ENCODE assay signal across 10 cellular contexts in genomic region chr3:73727117-73727802, GRCh38.
DNase-seq lines count a peak whose midpoint lies in the region; ATAC-seq and TF ChIP-seq lines count a peak whose summit lies in the region.
"Had no signal": no experiment of that assay in that cellular context is flagged by ENCODE, and none has a peak within 500 bp of the region (broad histone marks: within the 10 kb centered on the region; RNA-seq: fewer than 3 reads in every experiment).

No MANE protein-coding gene starts in this region.

- no peaks in the 10 kb centered on the region for H3K27me3 ChIP-seq in ACC112 (ENCODE audit: insufficient read depth, low read length)
- no peaks in the 10 kb centered on the region for H3K27me3 ChIP-seq in SJSA1 (replicated peaks)
- no peaks in the 10 kb centered on the region for H3K27me3 ChIP-seq in neural cell (ENCODE audit: insufficient read depth, low read depth, low read length)

- no peaks in the 10 kb centered on the region for H3K9me2 ChIP-seq in neural cell (ENCODE audit: insufficient read depth, low read length)

- no peak for ATAC-seq in stimulated activated naive CD8-positive, alpha-beta T cell treated with anti-CD3 and anti-CD28 coated beads, Interleukin-15, Interleukin-2, amounts not matched to agents 100 U/mL and 50 U/mL, for 24 hours
- ATAC-seq in HG03432 (IDR thresholded peaks at IDR 0.05; ENCODE audit: unreplicated experiment) (no peak), GM21381 (IDR thresholded peaks at IDR 0.05; ENCODE audit: unreplicated experiment) (no peak)

- H3K79me2 ChIP-seq in ACC112 (ENCODE audit: control insufficient read depth, insufficient read depth, low read length, unreplicated experiment) (no peaks in the 10 kb centered on the region), neural cell (replicated peaks; ENCODE audit: insufficient read depth, low read length) (no peaks in the 10 kb centered on the region)

- TF ChIP-seq RAD21 in neural cell (conservative IDR thresholded peaks at IDR 0.05) = no peak

- H3K36me3 ChIP-seq in ACC112 (ENCODE audit: insufficient read depth, low read length) (no peaks in the 10 kb centered on the region), SJSA1 (no peaks in the 10 kb centered on the region), neural cell (ENCODE audit: insufficient read depth, low read length) (no peaks in the 10 kb centered on the region)

- H3K9me3 ChIP-seq in SJSA1 (replicated peaks) = no peaks in the 10 kb centered on the region
- no peaks in the 10 kb centered on the region for H3K9me3 ChIP-seq in neural cell (ENCODE audit: low read length)

- peak overlapping the region; percentile 38 for H3K9ac ChIP-seq in neural cell (ENCODE audit: low read length)

- H4K20me1 ChIP-seq in neural cell (ENCODE audit: insufficient read depth) = no peaks in the 10 kb centered on the region

- peak; percentile 43 for TF ChIP-seq EP300 in neural cell (conservative IDR thresholded peaks at IDR 0.05; ENCODE audit: poor library complexity, severe bottlenecking)

- TF ChIP-seq CTCF in fibroblast of pulmonary artery (IDR thresholded peaks at IDR 0.05; ENCODE audit: low read length, missing control alignments) (no peak), neural cell (IDR thresholded peaks at IDR 0.05; ENCODE audit: poor library complexity, severe bottlenecking) (no peak)

- H3K4me2 ChIP-seq in neural cell (ENCODE audit: low read length) = peak overlapping the region; percentile 34

- peak overlapping the region; percentile 65 for H2AFZ ChIP-seq in ACC112 (ENCODE audit: low read length, unreplicated experiment)
- peak overlapping the region; percentile 35 for H2AFZ ChIP-seq in neural cell (ENCODE audit: low read depth, low read length)

- H3K4me3 ChIP-seq in ACC112 (ENCODE audit: low read depth, low read length) = peak overlapping the region; percentile 7; the same call in 1 of the 2 replicates
- H3K4me3 ChIP-seq in SJSA1 = no peak overlapping the region
- H3K4me3 ChIP-seq in fibroblast of pulmonary artery (replicated peaks; ENCODE audit: low read depth, low read length) = no peak overlapping the region
- peak overlapping the region; percentile 35 for H3K4me3 ChIP-seq in neural cell (ENCODE audit: low read length)

- H3F3A ChIP-seq in neural cell (ENCODE audit: insufficient read depth, low read length, poor library complexity, severe bottlenecking) = peaks cover 6% of the 10 kb centered on the region

- H3K27ac ChIP-seq in ACC112 (ENCODE audit: low read depth, low read length) = peak overlapping the region; percentile 63
- H3K27ac ChIP-seq in SJSA1 = peak overlapping the region; percentile 71
- H3K27ac ChIP-seq in neural cell (ENCODE audit: low read length) = peak overlapping the region; percentile 68
- H3K27ac ChIP-seq in substantia nigra (ENCODE audit: low read depth, low read length, poor library complexity, severe bottlenecking) = no peak overlapping the region

- DNase-seq in SJSA1 (ENCODE audit: low read depth in 1 of 2, low spot score in 2 of 2) (peak; percentile 43 to 57), fibroblast of pulmonary artery (ENCODE audit: low read depth) (peak; percentile 94), substantia nigra (lab: John Stamatoyannopoulos, UW) (no peak)
- no peak for DNase-seq in stimulated activated naive CD8-positive, alpha-beta T cell treated with anti-CD3 and anti-CD28 coated beads, Interleukin-15, Interleukin-2, amounts not matched to agents 100 U/mL and 50 U/mL, for 24 hours
- DNase-seq: effector memory CD4-positive, alpha-beta T cell; NCI-H526 had no signal

- H3K4me1 ChIP-seq in ACC112 (ENCODE audit: control insufficient read depth, insufficient read depth, low read length, unreplicated experiment) (peaks cover 22% of the 10 kb centered on the region), SJSA1 (replicated peaks) (peaks cover 19% of the 10 kb centered on the region)

TF ChIP-seq in neural cell, 6 proteins besides CTCF, POLR2A, EP300 and RAD21:
- TF ChIP-seq MXI1 (conservative IDR thresholded peaks at IDR 0.05; ENCODE audit: poor library complexity, severe bottlenecking) (no peak), EZH2 (IDR thresholded peaks at IDR 0.05; ENCODE audit: borderline replicate concordance, insufficient read depth, low read length, poor library complexity, severe bottlenecking) (no peak), TAF1 (IDR thresholded peaks at IDR 0.05; ENCODE audit: low read depth) (peak; percentile 58), SMC3 (conservative IDR thresholded peaks at IDR 0.05; ENCODE audit: poor library complexity) (no peak), POLR2AphosphoS5 (IDR thresholded peaks at IDR 0.05) (peak; percentile 73)
- TF ChIP-seq, protein P1, sequence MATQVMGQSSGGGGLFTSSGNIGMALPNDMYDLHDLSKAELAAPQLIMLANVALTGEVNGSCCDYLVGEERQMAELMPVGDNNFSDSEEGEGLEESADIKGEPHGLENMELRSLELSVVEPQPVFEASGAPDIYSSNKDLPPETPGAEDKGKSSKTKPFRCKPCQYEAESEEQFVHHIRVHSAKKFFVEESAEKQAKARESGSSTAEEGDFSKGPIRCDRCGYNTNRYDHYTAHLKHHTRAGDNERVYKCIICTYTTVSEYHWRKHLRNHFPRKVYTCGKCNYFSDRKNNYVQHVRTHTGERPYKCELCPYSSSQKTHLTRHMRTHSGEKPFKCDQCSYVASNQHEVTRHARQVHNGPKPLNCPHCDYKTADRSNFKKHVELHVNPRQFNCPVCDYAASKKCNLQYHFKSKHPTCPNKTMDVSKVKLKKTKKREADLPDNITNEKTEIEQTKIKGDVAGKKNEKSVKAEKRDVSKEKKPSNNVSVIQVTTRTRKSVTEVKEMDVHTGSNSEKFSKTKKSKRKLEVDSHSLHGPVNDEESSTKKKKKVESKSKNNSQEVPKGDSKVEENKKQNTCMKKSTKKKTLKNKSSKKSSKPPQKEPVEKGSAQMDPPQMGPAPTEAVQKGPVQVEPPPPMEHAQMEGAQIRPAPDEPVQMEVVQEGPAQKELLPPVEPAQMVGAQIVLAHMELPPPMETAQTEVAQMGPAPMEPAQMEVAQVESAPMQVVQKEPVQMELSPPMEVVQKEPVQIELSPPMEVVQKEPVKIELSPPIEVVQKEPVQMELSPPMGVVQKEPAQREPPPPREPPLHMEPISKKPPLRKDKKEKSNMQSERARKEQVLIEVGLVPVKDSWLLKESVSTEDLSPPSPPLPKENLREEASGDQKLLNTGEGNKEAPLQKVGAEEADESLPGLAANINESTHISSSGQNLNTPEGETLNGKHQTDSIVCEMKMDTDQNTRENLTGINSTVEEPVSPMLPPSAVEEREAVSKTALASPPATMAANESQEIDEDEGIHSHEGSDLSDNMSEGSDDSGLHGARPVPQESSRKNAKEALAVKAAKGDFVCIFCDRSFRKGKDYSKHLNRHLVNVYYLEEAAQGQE (IDR thresholded peaks at IDR 0.05; ENCODE audit: borderline replicate concordance) = peak; percentile 100
TF ChIP-seq in neural cell: peak in this region for 3.

Comparison
In these comparisons a context has a peak if more than half of its experiments do, and no peak if none do; other contexts are left out.
1. H3K4me3 ChIP-seq: peak in ACC112 (single experiment) and neural cell (single experiment); none in SJSA1 (single experiment) and fibroblast of pulmonary artery (single experiment).
2. DNase-seq: peak in SJSA1 (2 of 2) and fibroblast of pulmonary artery (single experiment); none in stimulated activated naive CD8-positive, alpha-beta T cell treated with anti-CD3 and anti-CD28 coated beads, Interleukin-15, Interleukin-2, amounts not matched to agents 100 U/mL and 50 U/mL, for 24 hours (single experiment) and substantia nigra (0 of 49).